19 cellular contexts compared by ENCODE assay signal in the genomic region with DNA sequence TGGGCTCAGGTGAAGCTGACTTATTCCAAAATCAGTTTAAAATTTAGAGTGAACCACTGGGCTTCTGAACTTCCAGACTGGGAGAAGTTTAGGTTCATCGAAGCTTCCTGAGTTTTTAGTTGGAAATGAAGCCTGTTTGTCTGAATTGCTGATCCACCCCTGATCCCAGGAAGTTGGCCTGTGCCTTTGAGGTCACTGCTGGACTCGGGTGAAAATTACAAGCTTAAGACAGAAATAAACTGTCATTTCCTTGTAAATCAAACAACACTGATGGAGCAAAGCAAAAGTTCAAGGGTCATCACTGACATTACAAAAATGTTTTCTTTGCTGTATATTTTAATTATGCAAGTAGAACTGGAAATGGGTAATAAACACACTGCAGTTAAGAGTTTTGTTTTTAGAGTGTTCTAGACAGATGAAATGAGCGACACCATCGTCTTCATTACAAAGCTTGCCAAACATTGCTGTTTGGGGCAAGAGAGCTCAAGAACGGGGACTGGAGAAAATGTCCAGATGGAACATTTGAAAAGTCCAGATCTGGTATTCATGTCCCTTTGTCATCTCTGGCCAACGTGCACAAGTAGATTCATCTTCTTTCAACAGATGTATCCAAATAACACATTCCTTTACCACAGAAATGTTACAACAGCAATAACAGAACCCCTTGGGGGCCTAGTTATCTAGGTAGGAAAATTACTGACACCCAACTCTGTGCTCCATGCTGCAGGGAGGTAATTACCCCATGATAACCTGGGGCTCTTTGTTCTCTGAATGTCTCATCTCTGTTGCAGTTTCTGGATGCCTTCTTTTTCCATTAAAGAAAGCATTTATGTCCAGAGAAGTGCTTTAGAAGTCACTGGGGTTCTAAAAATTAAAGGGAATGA.
A peak's percentile ranks its signal among the peaks of the same experiment; 100 is the strongest.
DNase-seq lines count a peak whose midpoint lies in the region; ATAC-seq, FAIRE-seq and TF ChIP-seq lines count a peak whose summit lies in the region.
"Had no signal": no experiment of that assay in that cellular context is flagged by ENCODE, and none has a peak within 500 bp of the region (broad histone marks: within the 10 kb centered on the region; RNA-seq: fewer than 3 reads in every experiment).

No MANE protein-coding gene starts in this region.

- H3K9me3 ChIP-seq in HEK293 (ENCODE audit: control insufficient read depth, insufficient read depth, low read depth, low read length) = no peaks in the 10 kb centered on the region
- H3K9me3 ChIP-seq in SJCRH30 (replicated peaks) = no peaks in the 10 kb centered on the region; the same call in 1 of the 2 replicates
- H3K9me3 ChIP-seq in smooth muscle cell (replicated peaks; ENCODE audit: low read depth) = no peaks in the 10 kb centered on the region

- CTCF ChIA-PET in HEK293 (lab: Yijun Ruan, JAX) = interaction anchor here (0.6 to 0.8 kb wide), 5 partner anchors 16 to 184 kb away, joined by 3 to 4 read pairs (median 3); no protein-coding TSS in a partner anchor

- H2AFZ ChIP-seq in smooth muscle cell (ENCODE audit: low read depth) = peak overlapping the region; percentile 65
- H2AFZ ChIP-seq: GM23338 had no signal

- H3K27ac ChIP-seq in HEK293 (ENCODE audit: extremely low read depth, low read depth, low read length) (no peak overlapping the region), SJCRH30 (peak overlapping the region; percentile 14; the same call in 1 of the 2 replicates), smooth muscle cell (ENCODE audit: low read depth) (no peak overlapping the region)
- H3K27ac ChIP-seq: C4-2B, KMS-11 had no signal

- H3K79me2 ChIP-seq in smooth muscle cell (ENCODE audit: low read depth) = no peaks in the 10 kb centered on the region

- H3K4me1 ChIP-seq in HEK293 (ENCODE audit: control insufficient read depth, insufficient read depth, low read length) = peaks cover 9% of the 10 kb centered on the region
- H3K4me1 ChIP-seq in SJCRH30 = peaks cover 27% of the 10 kb centered on the region; the same call in 1 of the 2 replicates
- no peaks in the 10 kb centered on the region for H3K4me1 ChIP-seq in smooth muscle cell (ENCODE audit: low read depth)

- H3K27me3 ChIP-seq in SJCRH30 = no peaks in the 10 kb centered on the region
- H3K27me3 ChIP-seq in smooth muscle cell (ENCODE audit: low read depth) = no peaks in the 10 kb centered on the region
- H3K27me3 ChIP-seq: MG63 had no signal

- DNase-seq in SJCRH30 (no peak), left lobe of liver (ENCODE audit: low spot score) (no peak), smooth muscle cell (lab: John Stamatoyannopoulos, UW; ENCODE audit: unreplicated experiment) (no peak), posterior vena cava (ENCODE audit: low spot score) (no peak), RCC 7860 (ENCODE audit: low spot score) (no peak)
- DNase-seq: DMS 273 treated with DMSO at 0.1 percent for 48 hours, GDM1, MG63, NCI-H1092, NCI-H2081 treated with DMSO at 0.1 percent for 48 hours, NCI-H510A had no signal

- TF ChIP-seq CTCF in HEK293 (tag by site-specific recombination; IDR thresholded peaks at IDR 0.05) (no peak), smooth muscle cell (IDR thresholded peaks at IDR 0.05; ENCODE audit: borderline replicate concordance, insufficient read depth, poor library complexity, severe bottlenecking) (no peak)

- 30% methylated on average over 6 of the region's 6 CpGs for WGBS in smooth muscle cell (ENCODE audit: low lambda C conversion rate)

- peak; percentile 17 for ATAC-seq in left lobe of liver
- no peak for ATAC-seq in GM21825 (IDR thresholded peaks at IDR 0.05; ENCODE audit: unreplicated experiment)
- ATAC-seq in HG03196 (IDR thresholded peaks at IDR 0.05; ENCODE audit: unreplicated experiment) = no peak
- ATAC-seq: GM12878, GM23338 had no signal

- H3F3A ChIP-seq in smooth muscle cell (ENCODE audit: low read depth) = no peaks in the 10 kb centered on the region

- intact Hi-C loops in posterior vena cava (cut with DNase I) = no loop called here

- no peak overlapping the region for H3K9ac ChIP-seq in smooth muscle cell (ENCODE audit: low read depth)
- H3K9ac ChIP-seq: KMS-11 had no signal

- POLR2A ChIA-PET in HEK293 (lab: Yijun Ruan, JAX) = no interaction called here

- no peak overlapping the region for H3K4me3 ChIP-seq in HEK293 (ENCODE audit: low read depth, low read length)
- no peak overlapping the region for H3K4me3 ChIP-seq in SJCRH30
- no peak overlapping the region for H3K4me3 ChIP-seq in smooth muscle cell
- H3K4me3 ChIP-seq: GM12878, GM23338, MG63 had no signal

- H4K20me1 ChIP-seq in smooth muscle cell (ENCODE audit: low read depth) = no peaks in the 10 kb centered on the region

- no peak for FAIRE-seq in RCC 7860 (lab: Jason Lieb, UNC)
- FAIRE-seq: GM12878, GM18507 had no signal

- no peaks in the 10 kb centered on the region for H3K36me3 ChIP-seq in HEK293 (ENCODE audit: control insufficient read depth in 2 of 2, insufficient read depth in 1 of 2, low read length in 2 of 2)
- no peaks in the 10 kb centered on the region for H3K36me3 ChIP-seq in SJCRH30
- no peaks in the 10 kb centered on the region for H3K36me3 ChIP-seq in smooth muscle cell (ENCODE audit: low read depth)
- H3K36me3 ChIP-seq: MG63 had no signal

- peak overlapping the region; percentile 5 for H3K4me2 ChIP-seq in smooth muscle cell
- H3K4me2 ChIP-seq: GM23338, KMS-11 had no signal

TF ChIP-seq in HEK293, 187 proteins besides CTCF, POLR2A, EP300 and RAD21:
- no peak for TF ChIP-seq ZNF623 (tag by site-specific recombination; IDR thresholded peaks at IDR 0.05)
- TF ChIP-seq TRIM28 (IDR thresholded peaks at IDR 0.05; ENCODE audit: borderline replicate concordance, low read length) = 0 out of 2 replicates have a peak, but pooled peaks have one; percentile 28
- TF ChIP-seq MEIS1 (CRISPR knock-in tag; IDR thresholded peaks at IDR 0.05; ENCODE audit: borderline replicate concordance) = no peak
- TF ChIP-seq ZNF544 (tag by site-specific recombination; IDR thresholded peaks at IDR 0.05) = no peak
